27 cellular contexts compared by ENCODE assay signal in genomic region chr5:120866997-120867396, GRCh38.
"Had no signal": no experiment of that assay in that cellular context is flagged by ENCODE, and none has a peak within 500 bp of the region (broad histone marks: within the 10 kb centered on the region; RNA-seq: fewer than 3 reads in every experiment).

No MANE protein-coding gene starts in this region.

- H2AFZ ChIP-seq: hepatocyte, parathyroid adenoma had no signal

- H3K9me3 ChIP-seq: gastroesophageal sphincter, heart left ventricle, left lung, mucosa of descending colon, right lobe of liver, stomach, thyroid gland had no signal

- ATAC-seq: gastroesophageal sphincter; heart left ventricle; left cardiac atrium; left lung; mucosa of descending colon; natural killer cell treated with Interleukin-12 subunit alpha and Interleukin-12 subunit beta and Interleukin-15 and Interleukin-18, amount 100 ng/mL, for 72 hours; right lobe of liver; stimulated activated effector memory CD8-positive, alpha-beta T cell treated with anti-CD3 and anti-CD28 coated beads, Interleukin-12 subunit alpha, Interleukin-12 subunit beta, amount 100 ng/mL, for 72 hours had no signal

- H3K27ac ChIP-seq: coronary artery, gastroesophageal sphincter, heart left ventricle, hepatocyte, left lung, parathyroid adenoma, right lobe of liver, stomach, thyroid gland had no signal

- H3K4me2 ChIP-seq: hepatocyte, smooth muscle cell had no signal

- H3K9me3 Mint-ChIP-seq: mesothelial cell of epicardium, neural crest cell had no signal

- H3K4me1 Mint-ChIP-seq: naive B cell; neural crest cell; stimulated activated effector memory CD8-positive, alpha-beta T cell treated with anti-CD3 and anti-CD28 coated beads, Interleukin-12 subunit alpha, Interleukin-12 subunit beta, amount 100 ng/mL, for 72 hours had no signal

- H3K27ac Mint-ChIP-seq: mesothelial cell of epicardium; naive B cell; natural killer cell treated with Interleukin-12 subunit alpha and Interleukin-12 subunit beta and Interleukin-15 and Interleukin-18, amount 100 ng/mL, for 72 hours; progenitor cell of endocrine pancreas; stimulated activated effector memory CD8-positive, alpha-beta T cell treated with anti-CD3 and anti-CD28 coated beads, Interleukin-12 subunit alpha, Interleukin-12 subunit beta, amount 100 ng/mL, for 72 hours had no signal

- H3K27me3 Mint-ChIP-seq: naive B cell; natural killer cell treated with Interleukin-12 subunit alpha and Interleukin-12 subunit beta and Interleukin-15 and Interleukin-18, amount 100 ng/mL, for 72 hours; progenitor cell of endocrine pancreas had no signal

- DNase-seq: dermis blood vessel endothelial cell; effector memory CD4-positive, alpha-beta T cell; foreskin fibroblast; heart left ventricle; left cardiac atrium; left lung; mesenchymal stem cell; mucosa of descending colon; naive B cell; right lobe of liver; stimulated activated CD4-positive, alpha-beta T cell treated with anti-CD3 and anti-CD28 coated beads, Interleukin-2, amount 100 ng/mL, for 24 hours; stimulated activated CD4-positive, alpha-beta T cell treated with anti-CD3 and anti-CD28 coated beads, Interleukin-4, amount 100 ng/mL, for 24 hours; stimulated activated naive CD4-positive, alpha-beta T cell treated with Interleukin-2 at 50 U/mL for 16 hours; stomach; thyroid gland; trophoblast cell had no signal

- H3K9ac ChIP-seq: parathyroid adenoma had no signal

- H3K4me3 ChIP-seq: coronary artery, gastroesophageal sphincter, heart left ventricle, hepatocyte, left lung, mucosa of descending colon, right lobe of liver, smooth muscle cell, stomach, thyroid gland had no signal

- H3K4me3 Mint-ChIP-seq: mesothelial cell of epicardium; naive B cell; natural killer cell treated with Interleukin-12 subunit alpha and Interleukin-12 subunit beta and Interleukin-15 and Interleukin-18, amount 100 ng/mL, for 72 hours; neural crest cell; stimulated activated effector memory CD8-positive, alpha-beta T cell treated with anti-CD3 and anti-CD28 coated beads, Interleukin-12 subunit alpha, Interleukin-12 subunit beta, amount 100 ng/mL, for 72 hours had no signal

- H3K79me2 ChIP-seq: hepatocyte, parathyroid adenoma had no signal

- H3K4me1 ChIP-seq: gastroesophageal sphincter, heart left ventricle, left lung, parathyroid adenoma, right lobe of liver, stomach, thyroid gland had no signal

- FAIRE-seq: islet of Langerhans had no signal

- H3K27me3 ChIP-seq: gastroesophageal sphincter, heart left ventricle, hepatocyte, left lung, right lobe of liver, stomach, thyroid gland had no signal

- H3K36me3 Mint-ChIP-seq: mesothelial cell of epicardium; naive B cell; natural killer cell treated with Interleukin-12 subunit alpha and Interleukin-12 subunit beta and Interleukin-15 and Interleukin-18, amount 100 ng/mL, for 72 hours; stimulated activated effector memory CD8-positive, alpha-beta T cell treated with anti-CD3 and anti-CD28 coated beads, Interleukin-12 subunit alpha, Interleukin-12 subunit beta, amount 100 ng/mL, for 72 hours had no signal

- H3K36me3 ChIP-seq: gastroesophageal sphincter, heart left ventricle, left lung, right lobe of liver, stomach, thyroid gland had no signal
